23 cellular contexts compared by ENCODE assay signal in the genomic region with DNA sequence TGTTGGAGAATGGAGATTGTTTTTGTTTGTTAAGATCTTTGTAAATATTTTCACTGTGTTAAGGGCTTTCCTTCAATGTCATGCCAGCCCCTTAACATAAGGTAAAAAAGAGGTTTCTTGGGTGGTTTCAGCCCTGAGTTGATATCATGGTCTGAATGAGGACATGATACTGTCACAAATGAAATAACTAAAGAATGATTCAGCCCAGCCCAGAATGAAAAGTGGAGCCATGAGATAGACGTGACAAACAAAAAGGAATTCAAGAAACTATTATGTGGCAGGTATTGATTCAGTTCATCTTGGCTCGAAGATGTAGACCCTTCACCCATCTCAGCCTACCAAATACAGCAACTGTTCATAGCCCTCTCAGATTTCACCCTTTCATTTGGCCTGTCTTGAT.
"Had no signal": no experiment of that assay in that cellular context is flagged by ENCODE, and none has a peak within 500 bp of the region (broad histone marks: within the 10 kb centered on the region; RNA-seq: fewer than 3 reads in every experiment).

No MANE protein-coding gene starts in this region.

- ATAC-seq: effector memory CD8-positive, alpha-beta T cell; left lobe of liver; right lobe of liver; stimulated activated memory B cell treated with anti-CD40 and anti-IgM and Interleukin-4, amounts not matched to agents 10 μg/mL and 1 μg/mL and 100 μg/mL, for 72 hours; stimulated activated naive CD8-positive, alpha-beta T cell treated with anti-CD3 and anti-CD28 coated beads, Interleukin-15, amount 100 ng/mL, for 72 hours had no signal

- H3K27me3 ChIP-seq: dorsolateral prefrontal cortex, right lobe of liver, uterus had no signal

- DNase-seq: activated CD4-positive, alpha-beta T cell treated with anti-CD3 and anti-CD28 coated beads for 4 hours; activated CD4-positive, alpha-beta T cell treated with anti-CD3 and anti-CD28 coated beads, Interleukin-2, amount 50 U/mL, for 4 hours; activated effector memory CD4-positive, alpha-beta T cell treated with Interleukin-2 at 50 U/mL for 16 hours; activated naive CD4-positive, alpha-beta T cell treated with Interleukin-2 at 50 U/mL for 16 hours; activated T-cell treated with anti-CD3 and anti-CD28 coated beads for 4 hours; anterior cingulate cortex; dorsolateral prefrontal cortex; effector memory CD8-positive, alpha-beta T cell; head of caudate nucleus; mesendoderm; posterior cingulate gyrus; right lobe of liver; small intestine; stimulated activated CD4-positive, alpha-beta T cell treated with anti-CD3 and anti-CD28 coated beads, Interleukin-1b, Interleukin-23, amount 100 ng/mL, for 48 hours; stimulated activated CD4-positive, alpha-beta T cell treated with anti-CD3 and anti-CD28 coated beads, Interleukin-4, amount 100 ng/mL, for 4 hours; stimulated activated CD8-positive, alpha-beta memory T cell treated with anti-CD3 and anti-CD28 coated beads, Interleukin-4, amount 100 ng/mL, for 48 hours; stimulated activated naive CD8-positive, alpha-beta T cell treated with anti-CD3 and anti-CD28 coated beads, Interleukin-15, amount 100 ng/mL, for 72 hours; substantia nigra; uterus had no signal

- H3K4me1 ChIP-seq: right lobe of liver, uterus had no signal

- H3K9me3 ChIP-seq: right lobe of liver, uterus had no signal

- H3K27ac ChIP-seq: dorsolateral prefrontal cortex, right lobe of liver, uterus had no signal

- H3K4me3 ChIP-seq: coronary artery, dorsolateral prefrontal cortex, lung, right lobe of liver, uterus had no signal

- H3K36me3 ChIP-seq: right lobe of liver, uterus had no signal
